ENCODE assay signal across 1 cellular context in the genomic region with DNA sequence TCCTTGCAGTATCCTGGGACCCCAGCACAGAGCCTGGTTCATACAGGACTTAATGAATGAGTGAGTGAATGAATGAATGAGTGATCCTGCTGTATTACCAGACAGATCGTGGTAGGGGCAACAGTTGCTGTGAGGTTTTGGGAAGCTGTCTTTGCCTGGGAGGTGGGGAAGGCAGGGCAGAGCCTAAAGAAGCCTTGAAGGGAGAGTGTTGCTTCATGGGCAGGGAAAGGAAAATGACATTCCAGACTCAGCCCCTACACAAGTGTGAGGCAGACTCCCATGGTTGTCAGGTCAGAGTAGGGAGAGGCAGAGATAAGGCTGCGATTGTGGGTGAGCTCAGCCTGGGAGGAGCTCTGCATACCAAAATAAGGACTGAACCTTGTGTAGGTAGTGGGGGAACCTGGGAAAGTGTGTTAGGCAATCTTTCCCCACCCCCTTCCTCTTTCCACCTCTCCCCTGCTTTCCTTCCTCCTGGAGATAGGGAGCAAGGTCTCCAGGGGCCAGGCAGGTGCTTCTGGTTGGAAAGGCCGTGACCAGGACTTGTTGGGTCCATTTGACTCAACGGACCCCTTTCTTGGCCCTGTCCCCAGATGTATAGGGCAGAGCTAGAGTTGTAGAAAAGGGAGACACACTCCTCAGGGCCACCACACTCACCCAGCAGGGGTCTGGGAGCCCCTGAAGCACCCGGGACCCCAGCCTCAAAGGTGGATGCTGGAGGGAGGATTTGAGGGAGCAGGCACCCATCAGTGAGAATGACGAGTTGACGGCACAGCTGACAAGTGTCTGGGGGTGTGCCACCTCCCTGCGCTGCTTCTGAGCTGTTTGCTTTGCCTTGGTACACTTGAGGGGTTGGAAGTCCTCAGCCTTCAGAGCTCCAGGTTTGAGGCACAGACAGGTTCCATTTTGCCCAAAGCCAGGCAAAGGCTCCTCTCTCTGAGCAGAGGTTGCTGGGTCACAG.
TF ChIP-seq lines count a peak whose summit lies in the region.

No MANE protein-coding gene starts in this region.

TF ChIP-seq in HepG2, 621 proteins besides CTCF, POLR2A, EP300 and RAD21 (continued from another document and continues in another):
- no peak for TF ChIP-seq DR1 (CRISPR knock-in tag; IDR thresholded peaks at IDR 0.05)
- TF ChIP-seq SKI (IDR thresholded peaks at IDR 0.05; ENCODE audit: partially characterized antibody): no peak
- TF ChIP-seq HCFC1 (IDR thresholded peaks at IDR 0.05; ENCODE audit: low read depth, low read length): no peak
- no peak for TF ChIP-seq ZNF713 (CRISPR knock-in tag; IDR thresholded peaks at IDR 0.05)
- TF ChIP-seq ZNF24 (IDR thresholded peaks at IDR 0.05): peak; percentile 92
- TF ChIP-seq ZNF329 (CRISPR knock-in tag; IDR thresholded peaks at IDR 0.05; ENCODE audit: low read depth): no peak
- no peak; the same call in 1 of the 2 replicates for TF ChIP-seq ZNF777 (CRISPR knock-in tag; IDR thresholded peaks at IDR 0.05)
- no peak for TF ChIP-seq TBL1XR1 (IDR thresholded peaks at IDR 0.05; ENCODE audit: borderline replicate concordance, low read length, partially characterized antibody)
- TF ChIP-seq, protein P1, sequence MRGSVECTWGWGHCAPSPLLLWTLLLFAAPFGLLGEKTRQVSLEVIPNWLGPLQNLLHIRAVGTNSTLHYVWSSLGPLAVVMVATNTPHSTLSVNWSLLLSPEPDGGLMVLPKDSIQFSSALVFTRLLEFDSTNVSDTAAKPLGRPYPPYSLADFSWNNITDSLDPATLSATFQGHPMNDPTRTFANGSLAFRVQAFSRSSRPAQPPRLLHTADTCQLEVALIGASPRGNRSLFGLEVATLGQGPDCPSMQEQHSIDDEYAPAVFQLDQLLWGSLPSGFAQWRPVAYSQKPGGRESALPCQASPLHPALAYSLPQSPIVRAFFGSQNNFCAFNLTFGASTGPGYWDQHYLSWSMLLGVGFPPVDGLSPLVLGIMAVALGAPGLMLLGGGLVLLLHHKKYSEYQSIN (CRISPR knock-in tag; IDR thresholded peaks at IDR 0.05; ENCODE audit: borderline replicate concordance): no peak
- TF ChIP-seq, protein P2, sequence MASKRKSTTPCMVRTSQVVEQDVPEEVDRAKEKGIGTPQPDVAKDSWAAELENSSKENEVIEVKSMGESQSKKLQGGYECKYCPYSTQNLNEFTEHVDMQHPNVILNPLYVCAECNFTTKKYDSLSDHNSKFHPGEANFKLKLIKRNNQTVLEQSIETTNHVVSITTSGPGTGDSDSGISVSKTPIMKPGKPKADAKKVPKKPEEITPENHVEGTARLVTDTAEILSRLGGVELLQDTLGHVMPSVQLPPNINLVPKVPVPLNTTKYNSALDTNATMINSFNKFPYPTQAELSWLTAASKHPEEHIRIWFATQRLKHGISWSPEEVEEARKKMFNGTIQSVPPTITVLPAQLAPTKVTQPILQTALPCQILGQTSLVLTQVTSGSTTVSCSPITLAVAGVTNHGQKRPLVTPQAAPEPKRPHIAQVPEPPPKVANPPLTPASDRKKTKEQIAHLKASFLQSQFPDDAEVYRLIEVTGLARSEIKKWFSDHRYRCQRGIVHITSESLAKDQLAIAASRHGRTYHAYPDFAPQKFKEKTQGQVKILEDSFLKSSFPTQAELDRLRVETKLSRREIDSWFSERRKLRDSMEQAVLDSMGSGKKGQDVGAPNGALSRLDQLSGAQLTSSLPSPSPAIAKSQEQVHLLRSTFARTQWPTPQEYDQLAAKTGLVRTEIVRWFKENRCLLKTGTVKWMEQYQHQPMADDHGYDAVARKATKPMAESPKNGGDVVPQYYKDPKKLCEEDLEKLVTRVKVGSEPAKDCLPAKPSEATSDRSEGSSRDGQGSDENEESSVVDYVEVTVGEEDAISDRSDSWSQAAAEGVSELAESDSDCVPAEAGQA (IDR thresholded peaks at IDR 0.05; ENCODE audit: low read depth): no peak
- TF ChIP-seq, protein P2 (CRISPR knock-in tag; IDR thresholded peaks at IDR 0.05; ENCODE audit: borderline replicate concordance): no peak; the same call in 1 of the 2 replicates
- TF ChIP-seq, protein P3, sequence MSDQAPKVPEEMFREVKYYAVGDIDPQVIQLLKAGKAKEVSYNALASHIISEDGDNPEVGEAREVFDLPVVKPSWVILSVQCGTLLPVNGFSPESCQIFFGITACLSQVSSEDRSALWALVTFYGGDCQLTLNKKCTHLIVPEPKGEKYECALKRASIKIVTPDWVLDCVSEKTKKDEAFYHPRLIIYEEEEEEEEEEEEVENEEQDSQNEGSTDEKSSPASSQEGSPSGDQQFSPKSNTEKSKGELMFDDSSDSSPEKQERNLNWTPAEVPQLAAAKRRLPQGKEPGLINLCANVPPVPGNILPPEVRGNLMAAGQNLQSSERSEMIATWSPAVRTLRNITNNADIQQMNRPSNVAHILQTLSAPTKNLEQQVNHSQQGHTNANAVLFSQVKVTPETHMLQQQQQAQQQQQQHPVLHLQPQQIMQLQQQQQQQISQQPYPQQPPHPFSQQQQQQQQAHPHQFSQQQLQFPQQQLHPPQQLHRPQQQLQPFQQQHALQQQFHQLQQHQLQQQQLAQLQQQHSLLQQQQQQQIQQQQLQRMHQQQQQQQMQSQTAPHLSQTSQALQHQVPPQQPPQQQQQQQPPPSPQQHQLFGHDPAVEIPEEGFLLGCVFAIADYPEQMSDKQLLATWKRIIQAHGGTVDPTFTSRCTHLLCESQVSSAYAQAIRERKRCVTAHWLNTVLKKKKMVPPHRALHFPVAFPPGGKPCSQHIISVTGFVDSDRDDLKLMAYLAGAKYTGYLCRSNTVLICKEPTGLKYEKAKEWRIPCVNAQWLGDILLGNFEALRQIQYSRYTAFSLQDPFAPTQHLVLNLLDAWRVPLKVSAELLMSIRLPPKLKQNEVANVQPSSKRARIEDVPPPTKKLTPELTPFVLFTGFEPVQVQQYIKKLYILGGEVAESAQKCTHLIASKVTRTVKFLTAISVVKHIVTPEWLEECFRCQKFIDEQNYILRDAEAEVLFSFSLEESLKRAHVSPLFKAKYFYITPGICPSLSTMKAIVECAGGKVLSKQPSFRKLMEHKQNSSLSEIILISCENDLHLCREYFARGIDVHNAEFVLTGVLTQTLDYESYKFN (CRISPR knock-in tag; conservative IDR thresholded peaks at IDR 0.05): peak; percentile 90
- peak; percentile 87 for TF ChIP-seq MED1 (CRISPR knock-in tag; IDR thresholded peaks at IDR 0.05)
- TF ChIP-seq ZNF121 (CRISPR knock-in tag; IDR thresholded peaks at IDR 0.05): no peak
- no peak for TF ChIP-seq ATM (IDR thresholded peaks at IDR 0.05; ENCODE audit: borderline replicate concordance)
- TF ChIP-seq ZNF468 (CRISPR knock-in tag; IDR thresholded peaks at IDR 0.05): no peak
- peak; percentile 51; the same call in 1 of the 2 replicates for TF ChIP-seq POLR2AphosphoS5 (IDR thresholded peaks at IDR 0.05; ENCODE audit: low read depth, low read length)
- TF ChIP-seq, protein P4, sequence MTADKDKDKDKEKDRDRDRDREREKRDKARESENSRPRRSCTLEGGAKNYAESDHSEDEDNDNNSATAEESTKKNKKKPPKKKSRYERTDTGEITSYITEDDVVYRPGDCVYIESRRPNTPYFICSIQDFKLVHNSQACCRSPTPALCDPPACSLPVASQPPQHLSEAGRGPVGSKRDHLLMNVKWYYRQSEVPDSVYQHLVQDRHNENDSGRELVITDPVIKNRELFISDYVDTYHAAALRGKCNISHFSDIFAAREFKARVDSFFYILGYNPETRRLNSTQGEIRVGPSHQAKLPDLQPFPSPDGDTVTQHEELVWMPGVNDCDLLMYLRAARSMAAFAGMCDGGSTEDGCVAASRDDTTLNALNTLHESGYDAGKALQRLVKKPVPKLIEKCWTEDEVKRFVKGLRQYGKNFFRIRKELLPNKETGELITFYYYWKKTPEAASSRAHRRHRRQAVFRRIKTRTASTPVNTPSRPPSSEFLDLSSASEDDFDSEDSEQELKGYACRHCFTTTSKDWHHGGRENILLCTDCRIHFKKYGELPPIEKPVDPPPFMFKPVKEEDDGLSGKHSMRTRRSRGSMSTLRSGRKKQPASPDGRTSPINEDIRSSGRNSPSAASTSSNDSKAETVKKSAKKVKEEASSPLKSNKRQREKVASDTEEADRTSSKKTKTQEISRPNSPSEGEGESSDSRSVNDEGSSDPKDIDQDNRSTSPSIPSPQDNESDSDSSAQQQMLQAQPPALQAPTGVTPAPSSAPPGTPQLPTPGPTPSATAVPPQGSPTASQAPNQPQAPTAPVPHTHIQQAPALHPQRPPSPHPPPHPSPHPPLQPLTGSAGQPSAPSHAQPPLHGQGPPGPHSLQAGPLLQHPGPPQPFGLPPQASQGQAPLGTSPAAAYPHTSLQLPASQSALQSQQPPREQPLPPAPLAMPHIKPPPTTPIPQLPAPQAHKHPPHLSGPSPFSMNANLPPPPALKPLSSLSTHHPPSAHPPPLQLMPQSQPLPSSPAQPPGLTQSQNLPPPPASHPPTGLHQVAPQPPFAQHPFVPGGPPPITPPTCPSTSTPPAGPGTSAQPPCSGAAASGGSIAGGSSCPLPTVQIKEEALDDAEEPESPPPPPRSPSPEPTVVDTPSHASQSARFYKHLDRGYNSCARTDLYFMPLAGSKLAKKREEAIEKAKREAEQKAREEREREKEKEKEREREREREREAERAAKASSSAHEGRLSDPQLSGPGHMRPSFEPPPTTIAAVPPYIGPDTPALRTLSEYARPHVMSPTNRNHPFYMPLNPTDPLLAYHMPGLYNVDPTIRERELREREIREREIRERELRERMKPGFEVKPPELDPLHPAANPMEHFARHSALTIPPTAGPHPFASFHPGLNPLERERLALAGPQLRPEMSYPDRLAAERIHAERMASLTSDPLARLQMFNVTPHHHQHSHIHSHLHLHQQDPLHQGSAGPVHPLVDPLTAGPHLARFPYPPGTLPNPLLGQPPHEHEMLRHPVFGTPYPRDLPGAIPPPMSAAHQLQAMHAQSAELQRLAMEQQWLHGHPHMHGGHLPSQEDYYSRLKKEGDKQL (CRISPR knock-in tag; IDR thresholded peaks at IDR 0.05; ENCODE audit: low read depth): no peak
- TF ChIP-seq, protein P5, sequence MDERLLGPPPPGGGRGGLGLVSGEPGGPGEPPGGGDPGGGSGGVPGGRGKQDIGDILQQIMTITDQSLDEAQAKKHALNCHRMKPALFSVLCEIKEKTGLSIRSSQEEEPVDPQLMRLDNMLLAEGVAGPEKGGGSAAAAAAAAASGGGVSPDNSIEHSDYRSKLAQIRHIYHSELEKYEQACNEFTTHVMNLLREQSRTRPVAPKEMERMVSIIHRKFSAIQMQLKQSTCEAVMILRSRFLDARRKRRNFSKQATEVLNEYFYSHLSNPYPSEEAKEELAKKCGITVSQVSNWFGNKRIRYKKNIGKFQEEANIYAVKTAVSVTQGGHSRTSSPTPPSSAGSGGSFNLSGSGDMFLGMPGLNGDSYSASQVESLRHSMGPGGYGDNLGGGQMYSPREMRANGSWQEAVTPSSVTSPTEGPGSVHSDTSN (CRISPR knock-in tag; IDR thresholded peaks at IDR 0.05): no peak
- TF ChIP-seq, protein P6, sequence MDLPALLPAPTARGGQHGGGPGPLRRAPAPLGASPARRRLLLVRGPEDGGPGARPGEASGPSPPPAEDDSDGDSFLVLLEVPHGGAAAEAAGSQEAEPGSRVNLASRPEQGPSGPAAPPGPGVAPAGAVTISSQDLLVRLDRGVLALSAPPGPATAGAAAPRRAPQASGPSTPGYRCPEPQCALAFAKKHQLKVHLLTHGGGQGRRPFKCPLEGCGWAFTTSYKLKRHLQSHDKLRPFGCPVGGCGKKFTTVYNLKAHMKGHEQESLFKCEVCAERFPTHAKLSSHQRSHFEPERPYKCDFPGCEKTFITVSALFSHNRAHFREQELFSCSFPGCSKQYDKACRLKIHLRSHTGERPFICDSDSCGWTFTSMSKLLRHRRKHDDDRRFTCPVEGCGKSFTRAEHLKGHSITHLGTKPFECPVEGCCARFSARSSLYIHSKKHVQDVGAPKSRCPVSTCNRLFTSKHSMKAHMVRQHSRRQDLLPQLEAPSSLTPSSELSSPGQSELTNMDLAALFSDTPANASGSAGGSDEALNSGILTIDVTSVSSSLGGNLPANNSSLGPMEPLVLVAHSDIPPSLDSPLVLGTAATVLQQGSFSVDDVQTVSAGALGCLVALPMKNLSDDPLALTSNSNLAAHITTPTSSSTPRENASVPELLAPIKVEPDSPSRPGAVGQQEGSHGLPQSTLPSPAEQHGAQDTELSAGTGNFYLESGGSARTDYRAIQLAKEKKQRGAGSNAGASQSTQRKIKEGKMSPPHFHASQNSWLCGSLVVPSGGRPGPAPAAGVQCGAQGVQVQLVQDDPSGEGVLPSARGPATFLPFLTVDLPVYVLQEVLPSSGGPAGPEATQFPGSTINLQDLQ (CRISPR knock-in tag; IDR thresholded peaks at IDR 0.05): 0 out of 2 replicates have a peak, but pooled peaks have one; percentile 56
- TF ChIP-seq, protein P7, sequence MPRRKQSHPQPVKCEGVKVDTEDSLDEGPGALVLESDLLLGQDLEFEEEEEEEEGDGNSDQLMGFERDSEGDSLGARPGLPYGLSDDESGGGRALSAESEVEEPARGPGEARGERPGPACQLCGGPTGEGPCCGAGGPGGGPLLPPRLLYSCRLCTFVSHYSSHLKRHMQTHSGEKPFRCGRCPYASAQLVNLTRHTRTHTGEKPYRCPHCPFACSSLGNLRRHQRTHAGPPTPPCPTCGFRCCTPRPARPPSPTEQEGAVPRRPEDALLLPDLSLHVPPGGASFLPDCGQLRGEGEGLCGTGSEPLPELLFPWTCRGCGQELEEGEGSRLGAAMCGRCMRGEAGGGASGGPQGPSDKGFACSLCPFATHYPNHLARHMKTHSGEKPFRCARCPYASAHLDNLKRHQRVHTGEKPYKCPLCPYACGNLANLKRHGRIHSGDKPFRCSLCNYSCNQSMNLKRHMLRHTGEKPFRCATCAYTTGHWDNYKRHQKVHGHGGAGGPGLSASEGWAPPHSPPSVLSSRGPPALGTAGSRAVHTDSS (CRISPR knock-in tag; conservative IDR thresholded peaks at IDR 0.05): no peak
- no peak for TF ChIP-seq KDM1A (CRISPR knock-in tag; IDR thresholded peaks at IDR 0.05)
- TF ChIP-seq, protein P8, sequence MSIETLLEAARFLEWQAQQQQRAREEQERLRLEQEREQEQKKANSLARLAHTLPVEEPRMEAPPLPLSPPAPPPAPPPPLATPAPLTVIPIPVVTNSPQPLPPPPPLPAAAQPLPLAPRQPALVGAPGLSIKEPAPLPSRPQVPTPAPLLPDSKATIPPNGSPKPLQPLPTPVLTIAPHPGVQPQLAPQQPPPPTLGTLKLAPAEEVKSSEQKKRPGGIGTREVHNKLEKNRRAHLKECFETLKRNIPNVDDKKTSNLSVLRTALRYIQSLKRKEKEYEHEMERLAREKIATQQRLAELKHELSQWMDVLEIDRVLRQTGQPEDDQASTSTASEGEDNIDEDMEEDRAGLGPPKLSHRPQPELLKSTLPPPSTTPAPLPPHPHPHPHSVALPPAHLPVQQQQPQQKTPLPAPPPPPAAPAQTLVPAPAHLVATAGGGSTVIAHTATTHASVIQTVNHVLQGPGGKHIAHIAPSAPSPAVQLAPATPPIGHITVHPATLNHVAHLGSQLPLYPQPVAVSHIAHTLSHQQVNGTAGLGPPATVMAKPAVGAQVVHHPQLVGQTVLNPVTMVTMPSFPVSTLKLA (IDR thresholded peaks at IDR 0.05): no peak
- no peak for TF ChIP-seq ZNF460 (CRISPR knock-in tag; IDR thresholded peaks at IDR 0.05; ENCODE audit: borderline replicate concordance)
- no peak for TF ChIP-seq ZNF451 (CRISPR knock-in tag; IDR thresholded peaks at IDR 0.05)
